15 cellular contexts compared by ENCODE assay signal in genomic region chr17:76887809-76888208, GRCh38. TPM values are rescaled to one million over a fixed set of nuclear protein-coding genes. Genes with fewer than 3 reads are reported as not detected.
DNase-seq lines count a peak whose midpoint lies in the region; ATAC-seq and TF ChIP-seq lines count a peak whose summit lies in the region.
"Had no signal": no experiment of that assay in that cellular context is flagged by ENCODE, and none has a peak within 500 bp of the region (broad histone marks: within the 10 kb centered on the region; RNA-seq: fewer than 3 reads in every experiment).

No MANE protein-coding gene starts in this region.

- peaks cover 12 to 28% of the 10 kb centered on the region in 2 experiments for H3K4me1 Mint-ChIP-seq in H9
- H3K4me1 Mint-ChIP-seq in glutamatergic neuron (ENCODE audit: low read depth, unreplicated experiment): peaks cover 18% of the 10 kb centered on the region
- no peaks in the 10 kb centered on the region for H3K4me1 Mint-ChIP-seq in CD8-positive, alpha-beta memory T cell
- H3K4me1 Mint-ChIP-seq in T-cell: no peaks in the 10 kb centered on the region
- H3K4me1 Mint-ChIP-seq: CD14-positive monocyte, nephron had no signal

- no peak overlapping the region for H2BK15ac ChIP-seq in H9 (ENCODE audit: low read depth, low read length)

- no peak overlapping the region for H2AK5ac ChIP-seq in H9 (ENCODE audit: insufficient read length, low read length)

- H3K9me3 ChIP-seq in H9 (ENCODE audit: control insufficient read depth, low read depth, low read length): no peaks in the 10 kb centered on the region
- no peaks in the 10 kb centered on the region for H3K9me3 ChIP-seq in CD8-positive, alpha-beta memory T cell (ENCODE audit: low read length)
- H3K9me3 ChIP-seq: gastroesophageal sphincter had no signal

- no peak overlapping the region for H2BK120ac ChIP-seq in H9 (ENCODE audit: low read depth, low read length, poor library complexity, severe bottlenecking)

- no peak overlapping the region for H4K5ac ChIP-seq in H9 (ENCODE audit: insufficient read length, low read depth, low read length)

- no peak overlapping the region for H4K8ac ChIP-seq in H9 (replicated peaks; ENCODE audit: insufficient read length, low read depth, low read length)

- H3K36me3 Mint-ChIP-seq in H9 (ENCODE audit: insufficient read depth in 1 of 3, low read depth in 3 of 3) (no peaks in the 10 kb centered on the region), glutamatergic neuron (ENCODE audit: unreplicated experiment) (no peaks in the 10 kb centered on the region), T-cell (no peaks in the 10 kb centered on the region)
- no peaks in the 10 kb centered on the region for H3K36me3 Mint-ChIP-seq in CD8-positive, alpha-beta memory T cell
- H3K36me3 Mint-ChIP-seq: CD14-positive monocyte had no signal

- no peak overlapping the region for H4K91ac ChIP-seq in H9 (ENCODE audit: insufficient read length, low read depth, low read length)

- H2AFZ ChIP-seq in H9 (ENCODE audit: low read length): no peak overlapping the region

- no peaks in the 10 kb centered on the region for H3K79me2 ChIP-seq in H9 (ENCODE audit: insufficient read depth, low read length)

- no peak overlapping the region for H3K4me2 ChIP-seq in H9 (ENCODE audit: insufficient read depth, insufficient read length, low read length)

- DNase-seq in AG10803 (ENCODE audit: low read depth) (no peak), H9 (peak; percentile 64), glutamatergic neuron (no peak), T-cell (no peak)
- no peak for DNase-seq in activated effector memory CD4-positive, alpha-beta T cell treated with Interleukin-2 at 50 U/mL for 16 hours
- DNase-seq in CD8-positive, alpha-beta memory T cell: no peak
- DNase-seq: cerebellar nuclear complex, NCI-H1105, NCI-H2227 treated with DMSO at 0.1 percent for 48 hours had no signal

- H2BK5ac ChIP-seq in H9 (ENCODE audit: insufficient read length, low read length): no peak overlapping the region

- H3K4me3 ChIP-seq in AG10803 (ENCODE audit: low read length): no peak overlapping the region
- no peak overlapping the region for H3K4me3 ChIP-seq in CD8-positive, alpha-beta memory T cell (ENCODE audit: low read length)
- H3K4me3 ChIP-seq: gastroesophageal sphincter, SK-N-MC had no signal

- no peaks in the 10 kb centered on the region for H3K27me3 ChIP-seq in H9 (ENCODE audit: insufficient read depth, low read length)
- H3K27me3 ChIP-seq in CD8-positive, alpha-beta memory T cell (ENCODE audit: insufficient read depth, low read length, poor library complexity, severe bottlenecking): no peaks in the 10 kb centered on the region

- ATAC-seq in SK-N-SH treated with all-trans-retinoic acid at 6 μM for 48 hours: 0 out of 3 replicates have a peak, but pooled peaks have one; percentile 28
- no peak for ATAC-seq in HG02973 (IDR thresholded peaks at IDR 0.05; ENCODE audit: unreplicated experiment)
- ATAC-seq in T-cell (replicated peaks in 1 of 4): no peak
- ATAC-seq: gastroesophageal sphincter had no signal

- peak; percentile 21 for TF ChIP-seq CTCF in AG10803 (conservative IDR thresholded peaks at IDR 0.05; ENCODE audit: low read length)
- peak; percentile 50 for TF ChIP-seq CTCF in H9 (conservative IDR thresholded peaks at IDR 0.05)
- TF ChIP-seq CTCF in glutamatergic neuron (IDR thresholded peaks at IDR 0.05; ENCODE audit: partially characterized antibody, unreplicated experiment): no peak

- H3K23me2 ChIP-seq in H9 (ENCODE audit: insufficient read length, low read depth, low read length, poor library complexity, severe bottlenecking): no peaks in the 10 kb centered on the region

- no peak overlapping the region for H3K4ac ChIP-seq in H9 (ENCODE audit: low read depth, low read length)

- H2BK20ac ChIP-seq in H9 (ENCODE audit: low read depth, low read length, poor library complexity, severe bottlenecking): no peak overlapping the region

- H3K27ac ChIP-seq in H9 (ENCODE audit: insufficient read length, low read depth, low read length): no peak overlapping the region
- no peak overlapping the region for H3K27ac ChIP-seq in CD8-positive, alpha-beta memory T cell (ENCODE audit: low read depth, low read length)
- H3K27ac ChIP-seq: gastroesophageal sphincter, SK-N-MC had no signal

- CTCF ChIA-PET in CD8-positive, alpha-beta memory T cell (lab: Charles Lee): interaction anchor here (3.2 kb wide), 1 partner anchor 168 kb away, joined by 10 read pairs; no protein-coding TSS in a partner anchor
- CTCF ChIA-PET in T-cell (lab: Charles Lee): interaction anchor here in 1 of 2 donors (0.5 kb wide), 1 partner anchor 187 kb away, joined by 3 read pairs; no protein-coding TSS in a partner anchor

- POLR2A ChIA-PET in CD8-positive, alpha-beta memory T cell (lab: Charles Lee): no interaction called here
- POLR2A ChIA-PET in T-cell (lab: Charles Lee): no interaction called here

- no peak overlapping the region for H3K4me3 Mint-ChIP-seq in H9
- H3K4me3 Mint-ChIP-seq in glutamatergic neuron (ENCODE audit: unreplicated experiment): no peak overlapping the region
- no peak overlapping the region for H3K4me3 Mint-ChIP-seq in CD8-positive, alpha-beta memory T cell
- H3K4me3 Mint-ChIP-seq in T-cell: no peak overlapping the region
- H3K4me3 Mint-ChIP-seq: CD14-positive monocyte, nephron had no signal

- H3K23ac ChIP-seq in H9 (ENCODE audit: insufficient read length, low read depth, low read length): no peak overlapping the region

- no peaks in the 10 kb centered on the region for H3K79me1 ChIP-seq in H9 (ENCODE audit: insufficient read depth, low read depth, low read length, poor library complexity, severe bottlenecking)

- H3K14ac ChIP-seq in H9 (ENCODE audit: insufficient read depth, low read length): no peak overlapping the region

- peaks cover 7% of the 10 kb centered on the region; the same call in 1 of the 2 replicates for H3K4me1 ChIP-seq in H9 (ENCODE audit: insufficient read depth, low read length)
- no peaks in the 10 kb centered on the region for H3K4me1 ChIP-seq in CD8-positive, alpha-beta memory T cell (ENCODE audit: insufficient read depth, low read length)
- H3K4me1 ChIP-seq: gastroesophageal sphincter had no signal

- H3K27me3 Mint-ChIP-seq in H9 (ENCODE audit: low read depth) (peaks cover 2% of the 10 kb centered on the region; the same call in 1 of the 2 replicates), glutamatergic neuron (ENCODE audit: unreplicated experiment) (peaks cover 2% of the 10 kb centered on the region), T-cell (peaks cover 0 to 7% of the 10 kb centered on the region in 2 donors)
- H3K27me3 Mint-ChIP-seq in CD8-positive, alpha-beta memory T cell: peaks cover 4 to 6% of the 10 kb centered on the region in 2 donors

- H3K56ac ChIP-seq in H9 (ENCODE audit: insufficient read length, low read depth, low read length): no peak overlapping the region

- H3K9me3 Mint-ChIP-seq in H9 (no peaks in the 10 kb centered on the region), glutamatergic neuron (ENCODE audit: unreplicated experiment) (no peaks in the 10 kb centered on the region), T-cell (no peaks in the 10 kb centered on the region)
- no peaks in the 10 kb centered on the region for H3K9me3 Mint-ChIP-seq in CD8-positive, alpha-beta memory T cell
- H3K9me3 Mint-ChIP-seq: nephron had no signal

- H3T11ph ChIP-seq in H9 (ENCODE audit: low read length): no peak overlapping the region

- WGBS in H9 (ENCODE audit: extremely low coverage, insufficient read length, low lambda C conversion rate): no CpG with 5 or more reads among the region's 5 CpGs

- H2BK12ac ChIP-seq in H9 (ENCODE audit: insufficient read length, low read depth, low read length): no peak overlapping the region

- H3K36me3 ChIP-seq in CD8-positive, alpha-beta memory T cell (ENCODE audit: insufficient read depth, low read length): no peaks in the 10 kb centered on the region
- H3K36me3 ChIP-seq: gastroesophageal sphincter had no signal

- no peaks in the 10 kb centered on the region for H4K20me1 ChIP-seq in H9 (ENCODE audit: control insufficient read depth, insufficient read depth, insufficient read length)

- H3K9ac ChIP-seq in H9 (ENCODE audit: extremely low read depth, insufficient read length, low read length): no peak overlapping the region

- no peak overlapping the region for H3K18ac ChIP-seq in H9 (ENCODE audit: insufficient read length, low read depth, low read length)

- H3K27ac Mint-ChIP-seq in H9 (peak overlapping the region; percentile 23 to 77 (median 37); a peak in 2 of 7 replicates), glutamatergic neuron (ENCODE audit: unreplicated experiment) (peak overlapping the region; percentile 25), T-cell (no peak overlapping the region)
- H3K27ac Mint-ChIP-seq in CD8-positive, alpha-beta memory T cell: no peak overlapping the region
- H3K27ac Mint-ChIP-seq: CD14-positive monocyte, nephron had no signal

TF ChIP-seq in SK-N-SH treated with all-trans-retinoic acid at 6 μM for 48 hours, 23 proteins besides CTCF, POLR2A, EP300 and RAD21 (continues in another document):
- TF ChIP-seq ZNF565 (CRISPR knock-in tag; conservative IDR thresholded peaks at IDR 0.05; ENCODE audit: low read depth) (no peak), ARNTL (CRISPR knock-in tag; IDR thresholded peaks at IDR 0.05; ENCODE audit: borderline replicate concordance, low read depth) (no peak), TSHZ2 (CRISPR knock-in tag; IDR thresholded peaks at IDR 0.05) (no peak), GLIS3 (CRISPR knock-in tag; IDR thresholded peaks at IDR 0.05) (no peak)

RNA-seq across cellular contexts. Expression of gene MGAT5B, which starts 19.6 kb away (rescaled TPM):
- total RNA-seq in H9 (2021) (4.6 and 4.9 TPM in 2 replicates), glutamatergic neuron (ENCODE audit: unreplicated experiment) (22.9 TPM), T-cell (1 to 10 TPM in 2 of 5 donors, under 1 TPM in 3; 0.15 to 2.4 (median 0.79) TPM)
- total RNA-seq in CD8-positive, alpha-beta memory T cell: under 1 TPM; 0.40 to 0.46 TPM
- 0.17 TPM for polyA plus RNA-seq in CD8-positive, alpha-beta memory T cell
- polyA plus RNA-seq: CD14-positive monocyte had no signal

Comparison
In these comparisons a context has a peak if more than half of its experiments do, and no peak if none do; other contexts are left out.
1. H3K27ac Mint-ChIP-seq: peak in H9 (3 of 3) and glutamatergic neuron (single experiment); none in CD8-positive, alpha-beta memory T cell (0 of 8) and T-cell (0 of 2).